8 cellular contexts compared by ENCODE assay signal in the genomic region with DNA sequence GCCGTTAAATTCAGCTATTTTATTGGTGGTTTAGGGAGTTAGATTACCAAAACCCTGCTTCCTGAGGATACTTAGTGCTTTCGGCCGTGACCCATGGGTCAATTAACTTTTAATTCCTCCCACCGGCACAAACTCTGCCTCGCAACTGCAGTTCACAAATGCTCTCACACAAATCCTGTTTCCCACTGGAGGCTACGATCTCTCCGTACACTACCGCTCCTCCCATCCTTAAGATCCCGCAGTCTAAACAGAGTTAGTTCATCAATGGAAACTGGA. TPM values are rescaled to one million over a fixed set of nuclear protein-coding genes. Genes with fewer than 3 reads are reported as not detected.
A peak's percentile ranks its signal among the peaks of the same experiment; 100 is the strongest.
DNase-seq lines count a peak whose midpoint lies in the region; ATAC-seq and TF ChIP-seq lines count a peak whose summit lies in the region.

No MANE protein-coding gene starts in this region.

- peak overlapping the region; percentile 75 for H3K4me2 ChIP-seq in hepatocyte

- DNase-seq in GM12864 (ENCODE audit: low read depth) (no peak), SK-N-MC (ENCODE audit: low read depth, low spot score) (no peak), hepatocyte (ENCODE audit: low spot score) (no peak), HUDEP-2 (lab: John Stamatoyannopoulos, UW; ENCODE audit: unreplicated experiment in 76 of 76) (no peak), SW 1271 (lab: John Stamatoyannopoulos, UW) (no peak)
- no peak for DNase-seq in activated CD8-positive, alpha-beta memory T cell treated with anti-CD3 and anti-CD28 coated beads, Interleukin-2, amount 50 U/mL, for 4 hours

- H2AFZ ChIP-seq in hepatocyte: peak overlapping the region; percentile 13

- H3K4me1 ChIP-seq in hepatocyte (ENCODE audit: insufficient read depth): peaks cover 33% of the 10 kb centered on the region

- no peaks in the 10 kb centered on the region for H3K9me2 ChIP-seq in hepatocyte (replicated peaks; ENCODE audit: insufficient read depth)

- H3K79me2 ChIP-seq in hepatocyte: peaks cover 49% of the 10 kb centered on the region

- H3K9me3 ChIP-seq in SK-N-MC (ENCODE audit: low read depth, low read length) (no peaks in the 10 kb centered on the region), hepatocyte (ENCODE audit: low read depth) (no peaks in the 10 kb centered on the region)

- no peaks in the 10 kb centered on the region for H3K27me3 ChIP-seq in hepatocyte

- TF ChIP-seq CTCF in GM12864 (IDR thresholded peaks at IDR 0.05; ENCODE audit: low read depth, low read length, missing control alignments): no peak
- no peak for TF ChIP-seq CTCF in hepatocyte (IDR thresholded peaks at IDR 0.05; ENCODE audit: poor library complexity)

- WGBS in hepatocyte (ENCODE audit: low lambda C conversion rate, missing lambda C conversion rate): under 1% methylated on average over 9 of the region's 9 CpGs

- H3K36me3 ChIP-seq in SK-N-MC (ENCODE audit: insufficient read depth, low read length) (peaks cover 4% of the 10 kb centered on the region; the same call in 1 of the 2 replicates), hepatocyte (replicated peaks; ENCODE audit: insufficient read depth, low read depth) (no peaks in the 10 kb centered on the region)

- H3K27ac ChIP-seq in SK-N-MC (peak overlapping the region; percentile 96), hepatocyte (peak overlapping the region; percentile 96), skin epidermis (peak overlapping the region; percentile 82 to 99 (median 96))

- H3K4me3 ChIP-seq in GM12864 (ENCODE audit: low read depth, low read length) (peak overlapping the region; percentile 66), SK-N-MC (peak overlapping the region; percentile 82), hepatocyte (peak overlapping the region; percentile 15), skin epidermis (peak overlapping the region; percentile 46 to 97 (median 94))

- H4K20me1 ChIP-seq in hepatocyte (ENCODE audit: insufficient read depth, poor library complexity, severe bottlenecking): no peaks in the 10 kb centered on the region

- no peak for ATAC-seq in HG02970 (IDR thresholded peaks at IDR 0.05; ENCODE audit: low FRiP score, unreplicated experiment)

- peak overlapping the region; percentile 88 for H3K9ac ChIP-seq in SK-N-MC (ENCODE audit: insufficient read length)

RNA-seq across cellular contexts. Expression of gene NAIF1, which starts 0.4 kb away (rescaled TPM):
- total RNA-seq in hepatocyte: 9.6 and 10.3 TPM in 2 replicates
- 7.0 and 8.0 TPM in 2 replicates for polyA plus RNA-seq in hepatocyte

RNA-seq across cellular contexts. Expression of gene SLC25A25, which starts 0.5 kb away (rescaled TPM):
- total RNA-seq in hepatocyte: 52.4 and 62.3 TPM in 2 replicates
- polyA plus RNA-seq in hepatocyte: 40.1 and 51.0 TPM in 2 replicates

RNA-seq across cellular contexts. Expression of gene PTGES2, which starts 60.0 kb away (rescaled TPM):
- 29.4 and 36.5 TPM in 2 replicates for total RNA-seq in hepatocyte
- 68.1 and 81.7 TPM in 2 replicates for polyA plus RNA-seq in hepatocyte

Comparison
In these comparisons a context has a peak if more than half of its experiments do, and no peak if none do; other contexts are left out.
1. H3K4me3 ChIP-seq: peak in every context shown above with its lines; median percentile 94 in skin epidermis; 82 in SK-N-MC; 66 in GM12864; 15 in hepatocyte.